9 cellular contexts compared by ENCODE assay signal in the genomic region with DNA sequence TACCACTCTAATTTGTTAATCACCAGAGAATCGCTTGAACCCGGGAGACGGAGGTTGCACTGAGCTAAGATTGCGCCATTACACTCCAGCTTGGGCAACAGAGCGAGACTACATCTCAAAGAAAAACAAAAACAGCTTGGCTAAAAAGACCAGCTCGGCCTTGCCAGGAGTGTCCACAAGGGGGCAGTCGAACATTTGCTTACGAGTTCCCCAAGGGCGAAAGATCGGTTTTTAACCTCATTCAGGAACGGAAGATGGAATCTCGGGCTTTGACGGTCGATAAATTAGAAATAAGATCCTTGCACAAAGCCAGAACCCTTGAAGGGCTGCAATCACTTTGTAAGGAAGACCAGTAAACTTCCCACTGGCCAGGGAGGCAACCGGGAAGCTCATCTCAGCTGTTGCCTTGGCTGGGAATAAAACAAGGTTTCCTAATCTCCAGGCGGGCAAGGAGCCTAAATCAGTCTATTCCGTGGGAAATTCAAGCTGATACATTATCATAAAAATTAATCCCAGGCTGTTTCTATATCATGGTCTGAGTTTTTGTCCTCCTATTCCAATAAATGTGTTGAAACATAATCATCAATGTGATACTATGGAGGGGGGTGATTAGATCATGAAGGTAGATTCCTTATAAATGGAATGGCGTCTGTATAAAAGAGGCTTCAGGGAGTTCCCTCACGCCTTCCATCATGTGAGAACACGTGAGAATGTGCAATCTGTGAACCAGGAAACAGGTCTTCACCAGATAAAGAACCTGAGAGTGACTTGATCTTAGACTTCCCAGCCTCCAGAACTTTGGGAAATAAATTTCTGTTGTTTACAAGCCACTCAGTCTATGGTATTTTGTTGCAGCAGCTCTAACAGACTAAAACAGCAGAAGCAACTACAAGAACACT. TPM values are rescaled to one million over a fixed set of nuclear protein-coding genes. Genes with fewer than 3 reads are reported as not detected.
DNase-seq lines count a peak whose midpoint lies in the region; ATAC-seq and TF ChIP-seq lines count a peak whose summit lies in the region.
"Had no signal": no experiment of that assay in that cellular context is flagged by ENCODE, and none has a peak within 500 bp of the region (broad histone marks: within the 10 kb centered on the region; RNA-seq: fewer than 3 reads in every experiment).

No MANE protein-coding gene starts in this region.

- intact Hi-C loops in OCI-LY7 (cut with micrococcal nuclease; ENCODE audit: unreplicated experiment) (loop anchor here (1.0 to 2.0 kb wide), 3 partner anchors 14 to 44 kb away; no protein-coding TSS in a partner anchor), esophagus muscularis mucosa (cut with DNase I) (loop anchor here (5.0 kb wide), 1 partner anchor 74 kb away; no protein-coding TSS in a partner anchor)

- H3K36me3 ChIP-seq in OCI-LY7 (ENCODE audit: insufficient read depth, low read length) (no peaks in the 10 kb centered on the region), esophagus muscularis mucosa (no peaks in the 10 kb centered on the region)

- peak overlapping the region in 3 of 6 donors; percentile 39 to 91 (median 76) for H3K27ac Mint-ChIP-seq in naive B cell

- POLR2A ChIA-PET in OCI-LY7 (lab: Charles Lee), result interaction anchor here (0.6 to 1.4 kb wide), 6 partner anchors 9 to 619 kb away, joined by 3 to 8 read pairs (median 4); partner anchors contain the start of genes MRPL11 and SLC29A2

- no peaks in the 10 kb centered on the region for H3K9me3 Mint-ChIP-seq in naive B cell

- no TSS peak for BruUV-seq in OCI-LY7 (replicated peaks; lab: Mats Ljungman, UMichigan)

- TF ChIP-seq CTCF in OCI-LY7 (conservative IDR thresholded peaks at IDR 0.05; ENCODE audit: low read length) (peak; percentile 97), esophagus muscularis mucosa (IDR thresholded peaks at IDR 0.05) (peak; percentile 90 to 97 (median 92))

- no peak for TF ChIP-seq EP300 in esophagus muscularis mucosa (IDR thresholded peaks at IDR 0.05)

- no peak for TF ChIP-seq POLR2A in esophagus muscularis mucosa (IDR thresholded peaks at IDR 0.05; ENCODE audit: low read depth)

- H3K27ac ChIP-seq in OCI-LY7 (ENCODE audit: low read depth, low read length, poor library complexity, severe bottlenecking) (no peak overlapping the region), esophagus muscularis mucosa (replicated peaks in 1 of 4) (no peak overlapping the region)

- H3K27me3 ChIP-seq in esophagus muscularis mucosa, result peaks cover 0 to 36% (median 0%) of the 10 kb centered on the region in 4 donors

- no peaks in the 10 kb centered on the region for H3K9me2 ChIP-seq in OCI-LY7 (ENCODE audit: insufficient read depth, low read length)

- peak overlapping the region; percentile 38 for H3K4me3 ChIP-seq in Jurkat, Clone E6-1 (ENCODE audit: low read length)
- H3K4me3 ChIP-seq in OCI-LY7 (ENCODE audit: low read depth, low read length, poor library complexity, severe bottlenecking), result peak overlapping the region; percentile 42
- H3K4me3 ChIP-seq in esophagus muscularis mucosa, result peak overlapping the region; percentile 24 to 51 (median 34)

- peaks cover 0 to 13% (median 5%) of the 10 kb centered on the region in 3 donors for H3K27me3 Mint-ChIP-seq in naive B cell

- H3K4me2 ChIP-seq in OCI-LY7 (ENCODE audit: low read length), result peak overlapping the region; percentile 67

- CTCF ChIA-PET in OCI-LY7 (lab: Charles Lee; ENCODE audit: unreplicated experiment), result interaction anchor here (0.8 to 1.5 kb wide), 6 partner anchors 10 to 74 kb away, joined by 3 to 7 read pairs (median 4); partner anchors contain the start of genes MRPL11 and SLC29A2

- H3K4me1 Mint-ChIP-seq in naive B cell, result peaks cover 5 to 17% (median 10%) of the 10 kb centered on the region in 3 donors

- no peaks in the 10 kb centered on the region for H3K36me3 Mint-ChIP-seq in naive B cell

- H3K4me1 ChIP-seq in OCI-LY7 (ENCODE audit: insufficient read depth, low read length, poor library complexity, severe bottlenecking) (peaks cover 24% of the 10 kb centered on the region), esophagus muscularis mucosa (peaks cover 7 to 10% (median 8%) of the 10 kb centered on the region in 4 donors)

- peak overlapping the region; percentile 89 for H2AFZ ChIP-seq in OCI-LY7 (ENCODE audit: low read length)

- DNase-seq in COR-L47 (lab: John Stamatoyannopoulos, UW) (peak; percentile 82), OCI-LY7 (ENCODE audit: low spot score) (peak; percentile 91), esophagus muscularis mucosa (ENCODE audit: extremely low spot score) (peak; percentile 97), naive B cell (peak; percentile 74)
- peak; percentile 83 for DNase-seq in Jurkat, Clone E6-1 (ENCODE audit: low read depth, low spot score)
- DNase-seq in activated T-cell treated with anti-CD3 and anti-CD28 coated beads, Interleukin-2, amount 50 U/mL, for 1 hour, result peak; percentile 82
- peak; percentile 81 for DNase-seq in stimulated activated CD8-positive, alpha-beta memory T cell treated with anti-CD3 and anti-CD28 coated beads, Interleukin-7, amount 100 ng/mL, for 24 hours (ENCODE audit: low read depth)

- ATAC-seq in naive B cell (ENCODE audit: low read depth in 2 of 2) (peak; percentile 80 to 91), HG03139 (IDR thresholded peaks at IDR 0.05; ENCODE audit: unreplicated experiment) (no peak)

- no peaks in the 10 kb centered on the region for H4K20me1 ChIP-seq in OCI-LY7 (ENCODE audit: insufficient read depth, low read length)

- H3K79me2 ChIP-seq in OCI-LY7 (ENCODE audit: insufficient read depth, low read depth, low read length), result no peaks in the 10 kb centered on the region

- peak overlapping the region in 6 of 8 donors; percentile 34 to 80 (median 59) for H3K4me3 Mint-ChIP-seq in naive B cell

- no peaks in the 10 kb centered on the region for H3K9me3 ChIP-seq in OCI-LY7 (ENCODE audit: low read length)
- no peaks in the 10 kb centered on the region for H3K9me3 ChIP-seq in esophagus muscularis mucosa

- 7% methylated on average over 20 of the region's 20 CpGs for WGBS in esophagus muscularis mucosa

RNA-seq across cellular contexts. Expression of gene SLC29A2, which starts 14.9 kb away (rescaled TPM):
- 8.8 TPM for polyA plus RNA-seq in Jurkat, Clone E6-1 (2012; ENCODE audit: insufficient read depth, insufficient read length)
- total RNA-seq in OCI-LY7 (2014; rRNA removed; shearing (Covaris generic)), result 24.7 and 33.6 TPM in 2 replicates
- 55.6 and 56.4 TPM in 2 replicates for total RNA-seq in OCI-LY7 (2022)
- total RNA-seq in esophagus muscularis mucosa, result 1 to 10 TPM in 3 of 4 donors, under 1 TPM in 1; 0.50 to 3.6 (median 1.7) TPM
- 1 to 10 TPM; 1.1 to 3.7 (median 2.4) TPM for polyA plus RNA-seq in naive B cell (ENCODE audit: low read depth in 6 of 6)

RNA-seq across cellular contexts. Expression of gene NPAS4, which starts 34.4 kb away (rescaled TPM):
- polyA plus RNA-seq in Jurkat, Clone E6-1 (2012; ENCODE audit: insufficient read depth, insufficient read length), result 0.47 TPM
- not detected in 2 replicates for total RNA-seq in OCI-LY7 (2014; rRNA removed; shearing (Covaris generic))
- total RNA-seq in OCI-LY7 (2022) (not detected in 2 replicates), esophagus muscularis mucosa (1 to 10 TPM; 1.2 to 2.9 (median 1.5) TPM)
- not detected for polyA plus RNA-seq in naive B cell (ENCODE audit: low read depth in 6 of 6)
- total RNA-seq: activated CD8-positive, alpha-beta memory T cell treated with anti-CD3 and anti-CD28 coated beads for 36 hours had no signal

RNA-seq across cellular contexts. Expression of gene B4GAT1, which starts 39.0 kb away (rescaled TPM):
- 25.2 TPM for polyA plus RNA-seq in Jurkat, Clone E6-1 (2012; ENCODE audit: insufficient read depth, insufficient read length)
- 10.7 and 11.7 TPM in 2 replicates for total RNA-seq in OCI-LY7 (2014; rRNA removed; shearing (Covaris generic))
- 9.4 and 9.8 TPM in 2 replicates for total RNA-seq in OCI-LY7 (2022)
- total RNA-seq in esophagus muscularis mucosa, result 10 to 100 TPM; 32.0 to 71.4 (median 50.0) TPM
- polyA plus RNA-seq in naive B cell (ENCODE audit: low read depth in 6 of 6), result 1 to 10 TPM; 2.9 to 7.7 (median 5.2) TPM

RNA-seq across cellular contexts. Expression of gene BRMS1, which starts 41.5 kb away (rescaled TPM):
- 75.8 TPM for polyA plus RNA-seq in Jurkat, Clone E6-1 (2012; ENCODE audit: insufficient read depth, insufficient read length)
- 43.8 and 56.2 TPM in 2 replicates for total RNA-seq in OCI-LY7 (2014; rRNA removed; shearing (Covaris generic))
- total RNA-seq in OCI-LY7 (2022) (35.9 and 43.1 TPM in 2 replicates), esophagus muscularis mucosa (10 to 100 TPM; 22.8 to 35.1 (median 34.1) TPM)
- 10 to 100 TPM; 56.2 to 81.6 (median 73.0) TPM for polyA plus RNA-seq in naive B cell (ENCODE audit: low read depth in 6 of 6)

RNA-seq across cellular contexts. Expression of gene RIN1, which starts 50.2 kb away (rescaled TPM):
- 2.0 TPM for polyA plus RNA-seq in Jurkat, Clone E6-1 (2012; ENCODE audit: insufficient read depth, insufficient read length)
- total RNA-seq in OCI-LY7 (2014; rRNA removed; shearing (Covaris generic)), result 1.2 and 1.6 TPM in 2 replicates
- total RNA-seq in OCI-LY7 (2022) (2.9 and 3.7 TPM in 2 replicates), esophagus muscularis mucosa (1 to 10 TPM; 3.1 to 6.6 (median 4.5) TPM)
- polyA plus RNA-seq in naive B cell (ENCODE audit: low read depth in 6 of 6), result 1 to 10 TPM in 1 of 6 donors, under 1 TPM in 2, not detected in 3; 0.11 to 3.1 (median 0.51) TPM

Comparison
In these comparisons a context has a peak if more than half of its experiments do, and no peak if none do; other contexts are left out.
1. RNA of gene SLC29A2, which starts 14.9 kb away (total RNA-seq): 24.7 to 56.4 TPM in OCI-LY7; 0.50 to 3.6 TPM in esophagus muscularis mucosa; every median in the first group is over 4 times any median in the second.
2. Peak in every context shown above with its lines, with median percentiles within 50 percentile points of each other: DNase-seq and H3K4me3 ChIP-seq.